In genomic region chr2:163735692-163736432, GRCh38 we compare ENCODE assay signal across 8 cellular contexts. TPM values are rescaled to one million over a fixed set of nuclear protein-coding genes. Genes with fewer than 3 reads are reported as not detected.
DNase-seq lines count a peak whose midpoint lies in the region; ATAC-seq and TF ChIP-seq lines count a peak whose summit lies in the region.

FIGN (minus strand) TSS chr2:163736008; CDS start chr2:163734927, 1,081 bp downstream.

- POLR2A ChIA-PET in AG04450 (lab: Yijun Ruan, JAX), result interaction anchor here (0.6 to 0.9 kb wide), 2 partner anchors 43 to 131 kb away, joined by 3 read pairs; no protein-coding TSS in a partner anchor

- H3K36me3 ChIP-seq in SJSA1 (peaks cover 6% of the 10 kb centered on the region), esophagus muscularis mucosa (no peaks in the 10 kb centered on the region), upper lobe of right lung (no peaks in the 10 kb centered on the region)

- no peak for TF ChIP-seq EP300 in esophagus muscularis mucosa (IDR thresholded peaks at IDR 0.05)

- H3K4me3 ChIP-seq in AG04450 (ENCODE audit: low read depth, low read length) (peak within 1 kb of the TSS; percentile 90), SJSA1 (peak within 1 kb of the TSS; percentile 84), esophagus muscularis mucosa (peak within 1 kb of the TSS; percentile 67 to 87 (median 80)), upper lobe of right lung (peak within 1 kb of the TSS; percentile 66)

- H3K9me3 ChIP-seq in AG04450 (ENCODE audit: control insufficient read depth, insufficient read depth, low read length) (no peaks in the 10 kb centered on the region), SJSA1 (replicated peaks) (no peaks in the 10 kb centered on the region), esophagus muscularis mucosa (no peaks in the 10 kb centered on the region), upper lobe of right lung (no peaks in the 10 kb centered on the region)

- ATAC-seq in upper lobe of right lung, result peak; percentile 89
- no peak for ATAC-seq in HG03460 (IDR thresholded peaks at IDR 0.05; ENCODE audit: unreplicated experiment)
- ATAC-seq in HG03097 (IDR thresholded peaks at IDR 0.05; ENCODE audit: low FRiP score, unreplicated experiment), result no peak

- DNase-seq in AG04450 (ENCODE audit: low read depth, low spot score) (peak; percentile 69), HS-5 (ENCODE audit: low read depth) (peak; percentile 76), SJSA1 (ENCODE audit: low read depth in 1 of 2, low spot score in 2 of 2) (peak; percentile 70 to 86), esophagus muscularis mucosa (ENCODE audit: extremely low spot score) (peak; percentile 94), mesothelial cell of epicardium (ENCODE audit: low spot score in 2 of 2, unreplicated experiment in 2 of 2) (peak; percentile 55 to 81), upper lobe of right lung (peak; percentile 86)

- peaks cover 33% of the 10 kb centered on the region for H3K4me1 Mint-ChIP-seq in mesothelial cell of epicardium

- H3K36me3 Mint-ChIP-seq in mesothelial cell of epicardium, result no peaks in the 10 kb centered on the region

- H3K4me3 Mint-ChIP-seq in mesothelial cell of epicardium, result peak within 1 kb of the TSS; percentile 86

- whole genome bisulfite sequencing in esophagus muscularis mucosa, result 1% methylated on average over 24 of the region's 54 CpGs

- no peaks in the 10 kb centered on the region for H3K9me3 Mint-ChIP-seq in mesothelial cell of epicardium

- TF ChIP-seq CTCF in AG04450 (IDR thresholded peaks at IDR 0.05; ENCODE audit: low read depth, low read length) (no peak), esophagus muscularis mucosa (IDR thresholded peaks at IDR 0.05) (no peak), mesothelial cell of epicardium (IDR thresholded peaks at IDR 0.05; ENCODE audit: unreplicated experiment) (no peak), upper lobe of right lung (IDR thresholded peaks at IDR 0.05) (no peak)

- peak within 1 kb of the TSS; percentile 92 for H3K27ac Mint-ChIP-seq in mesothelial cell of epicardium

- H3K27me3 ChIP-seq in AG04450 (ENCODE audit: control insufficient read depth, insufficient read depth, low read length), result peaks cover 4% of the 10 kb centered on the region
- H3K27me3 ChIP-seq in SJSA1 (replicated peaks), result no peaks in the 10 kb centered on the region
- no peaks in the 10 kb centered on the region for H3K27me3 ChIP-seq in esophagus muscularis mucosa
- no peaks in the 10 kb centered on the region for H3K27me3 ChIP-seq in upper lobe of right lung

- CTCF ChIA-PET in AG04450 (lab: Charles Lee), result interaction anchor here (0.9 to 2.6 kb wide), 4 partner anchors 43 to 566 kb away, joined by 3 to 7 read pairs (median 4); no protein-coding TSS in a partner anchor

- H3K4me1 ChIP-seq in SJSA1 (replicated peaks) (peaks cover 11% of the 10 kb centered on the region), esophagus muscularis mucosa (peaks cover 0 to 33% (median 12%) of the 10 kb centered on the region in 4 donors), upper lobe of right lung (no peaks in the 10 kb centered on the region)

- intact Hi-C loops in esophagus muscularis mucosa (cut with DNase I), result loop anchor here (5.0 kb wide), 1 partner anchor 389 kb away; no protein-coding TSS in a partner anchor
- intact Hi-C loops in upper lobe of right lung (cut with DNase I), result no loop called here

- H3K27me3 Mint-ChIP-seq in mesothelial cell of epicardium (ENCODE audit: low read depth), result peaks cover 1% of the 10 kb centered on the region

- TF ChIP-seq POLR2A in esophagus muscularis mucosa (IDR thresholded peaks at IDR 0.05; ENCODE audit: low read depth), result no peak

- H3K27ac ChIP-seq in AG04450 (ENCODE audit: low read depth, low read length), result peak within 1 kb of the TSS; percentile 97
- H3K27ac ChIP-seq in SJSA1, result peak within 1 kb of the TSS; percentile 81
- peak within 1 kb of the TSS; percentile 93 to 98 (median 94) for H3K27ac ChIP-seq in esophagus muscularis mucosa (replicated peaks in 1 of 4)
- H3K27ac ChIP-seq in upper lobe of right lung, result peak within 1 kb of the TSS; percentile 85

RNA-seq across cellular contexts. Expression of gene FIGN, which starts in this region (rescaled TPM):
- polyA plus RNA-seq in AG04450 (2011; rRNA removed), result 2.1 and 2.2 TPM in 2 replicates
- 3.4 and 6.3 TPM in 2 replicates for polyA minus RNA-seq in AG04450 (2011; rRNA and poly(A)+ RNA removed)
- 2.4 and 5.6 TPM in 2 replicates for total RNA-seq in SJSA1 (2014; rRNA removed; shearing (Covaris generic))
- total RNA-seq in esophagus muscularis mucosa, result 10 to 100 TPM in 3 of 4 donors, 1 to 10 TPM in 1; 5.8 to 12.0 (median 11.1) TPM
- 11.5 to 12.6 TPM (median 11.9 TPM) in 3 replicates for total RNA-seq in mesothelial cell of epicardium
- 6.5 TPM for total RNA-seq in upper lobe of right lung
